ENCODE assay signal across 8 cellular contexts in the genomic region with DNA sequence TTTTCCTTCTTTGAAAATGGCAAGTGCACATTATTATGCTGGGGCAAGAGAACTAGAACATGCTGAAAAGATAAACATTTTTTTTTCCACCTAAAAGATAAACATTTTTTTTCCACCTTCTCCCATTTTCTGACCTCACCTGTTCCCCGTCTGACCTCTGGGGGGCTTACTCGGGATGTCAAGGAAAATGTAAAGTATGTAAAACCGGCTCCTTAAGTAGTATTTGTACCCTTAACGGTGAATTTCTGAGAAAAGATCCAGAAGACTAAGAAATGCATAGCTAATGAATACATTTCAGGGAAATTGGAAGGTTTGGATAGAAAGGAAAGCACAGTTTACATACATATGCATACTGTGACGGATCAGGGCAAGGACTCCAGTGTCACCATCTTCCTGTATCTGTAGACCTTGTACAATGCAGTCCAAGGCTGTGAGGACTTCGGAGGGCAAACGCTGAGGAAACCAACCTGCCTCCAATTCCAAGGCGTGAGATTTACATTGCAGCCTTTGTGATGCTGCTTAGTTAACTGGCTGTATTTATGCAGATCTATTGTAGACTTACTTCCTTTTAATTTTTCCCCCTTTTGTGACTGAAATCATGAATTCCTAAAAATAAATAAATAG.
DNase-seq lines count a peak whose midpoint lies in the region; ATAC-seq and TF ChIP-seq lines count a peak whose summit lies in the region.

No MANE protein-coding gene starts in this region.

- ATAC-seq in mucosa of descending colon = peak; percentile 18

- H3K27me3 ChIP-seq in HUES6 (ENCODE audit: control insufficient read depth, insufficient read depth, low read length) (peaks cover 44% of the 10 kb centered on the region), adipocyte (replicated peaks; ENCODE audit: control insufficient read depth, insufficient read depth, low read length) (peaks cover 52% of the 10 kb centered on the region)

- intact Hi-C loops in mucosa of descending colon (cut with DNase I, micrococcal nuclease) = no loop called here

- no peaks in the 10 kb centered on the region for H3K4me1 ChIP-seq in HUES6 (ENCODE audit: control insufficient read depth, insufficient read depth, low read length)
- H3K4me1 ChIP-seq in adipocyte (ENCODE audit: control insufficient read depth, insufficient read depth, low read length) = peaks cover 7% of the 10 kb centered on the region
- H3K4me1 ChIP-seq in mucosa of descending colon (ENCODE audit: low read depth) = peaks cover 15% of the 10 kb centered on the region

- H3K4me3 ChIP-seq in HUES6 (ENCODE audit: low read depth, low read length) (peak overlapping the region; percentile 88), adipocyte (ENCODE audit: low read length) (no peak overlapping the region), mucosa of descending colon (no peak overlapping the region)

- H3K27ac ChIP-seq in HUES6 (ENCODE audit: low read depth, low read length) = no peak overlapping the region

- no peak overlapping the region for H3K9ac ChIP-seq in HUES6 (ENCODE audit: low read length)
- H3K9ac ChIP-seq in adipocyte (ENCODE audit: low read length) = no peak overlapping the region

- DNase-seq in D341Med (ENCODE audit: low spot score) = peak; percentile 25
- peak; percentile 22 for DNase-seq in adipocyte (ENCODE audit: low read depth)
- no peak for DNase-seq in mucosa of descending colon
- no peak for DNase-seq in activated effector memory CD4-positive, alpha-beta T cell treated with Interleukin-2 at 50 U/mL for 16 hours
- no peak for DNase-seq in RKO (ENCODE audit: low spot score)
- DNase-seq in A172 (ENCODE audit: low spot score) = no peak
- no peak for DNase-seq in stimulated activated CD4-positive, alpha-beta T cell treated with anti-CD3 and anti-CD28 coated beads, Interleukin-1b, Interleukin-23, amount 100 ng/mL, for 48 hours

- H3K9me3 ChIP-seq in HUES6 (ENCODE audit: control insufficient read depth, insufficient read depth, low read depth, low read length) (no peaks in the 10 kb centered on the region), adipocyte (ENCODE audit: control insufficient read depth, low read length) (no peaks in the 10 kb centered on the region), mucosa of descending colon (no peaks in the 10 kb centered on the region)

- TF ChIP-seq CTCF in mucosa of descending colon (IDR thresholded peaks at IDR 0.05) = no peak

- H3K36me3 ChIP-seq in HUES6 (ENCODE audit: control insufficient read depth, insufficient read depth, low read length) = no peaks in the 10 kb centered on the region
- no peaks in the 10 kb centered on the region for H3K36me3 ChIP-seq in adipocyte (ENCODE audit: control insufficient read depth, insufficient read depth, low read length, severe bottlenecking)
- no peaks in the 10 kb centered on the region for H3K36me3 ChIP-seq in mucosa of descending colon (ENCODE audit: low read depth)

Comparison
In these comparisons a context has a peak if more than half of its experiments do, and no peak if none do; other contexts are left out.
1. DNase-seq: peak in D341Med (single experiment) and adipocyte (single experiment); none in mucosa of descending colon (0 of 3), activated effector memory CD4-positive, alpha-beta T cell treated with Interleukin-2 at 50 U/mL for 16 hours (single experiment), RKO (single experiment), A172 (single experiment) and stimulated activated CD4-positive, alpha-beta T cell treated with anti-CD3 and anti-CD28 coated beads, Interleukin-1b, Interleukin-23, amount 100 ng/mL, for 48 hours (single experiment).